ENCODE assay signal across 1 cellular context in the genomic region with DNA sequence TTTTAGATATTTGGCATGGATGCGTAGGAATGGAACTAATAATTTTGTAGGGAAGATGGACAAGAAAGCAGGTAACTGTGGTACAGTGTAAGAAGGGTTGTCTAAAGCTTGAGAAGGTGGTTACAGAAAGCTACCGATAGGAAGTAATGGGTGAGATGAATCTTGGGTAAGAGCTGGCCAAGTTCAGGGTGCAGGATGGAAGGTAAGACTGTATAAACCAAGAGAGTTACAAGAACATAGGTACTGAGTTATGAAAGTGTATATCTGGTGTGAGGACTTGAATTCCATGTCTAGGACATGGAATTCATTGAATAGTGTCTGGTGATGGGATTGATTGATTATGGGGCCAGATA.
TF ChIP-seq lines count a peak whose summit lies in the region.

No MANE protein-coding gene starts in this region.

TF ChIP-seq in neural cell, 6 proteins besides CTCF, POLR2A, EP300 and RAD21 (continued from another document):
- TF ChIP-seq REST (IDR thresholded peaks at IDR 0.05; ENCODE audit: borderline replicate concordance) (no peak), TAF1 (IDR thresholded peaks at IDR 0.05; ENCODE audit: low read depth) (no peak), MXI1 (conservative IDR thresholded peaks at IDR 0.05; ENCODE audit: poor library complexity, severe bottlenecking) (no peak)
